In the genomic region with DNA sequence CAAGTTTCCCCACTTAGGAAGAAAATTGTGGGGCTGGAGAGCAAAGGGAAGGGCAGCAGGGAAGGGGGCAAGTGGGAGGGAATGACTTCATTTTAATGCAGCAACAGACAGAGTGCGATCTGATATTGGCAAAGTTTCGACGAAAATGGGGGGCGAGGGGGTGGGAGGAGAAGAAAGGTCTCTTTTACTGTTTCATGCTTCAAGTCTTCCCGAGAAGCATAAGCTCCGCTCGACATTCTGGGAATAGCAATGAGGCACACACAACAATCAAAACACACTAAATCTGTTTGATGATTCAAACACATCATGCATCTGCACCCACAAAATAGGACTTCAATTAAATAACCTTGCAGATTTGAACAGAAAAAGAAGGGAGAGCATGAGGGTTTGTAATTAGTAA, we compare ENCODE assay signal across 22 cellular contexts.
DNase-seq lines count a peak whose midpoint lies in the region; ATAC-seq and TF ChIP-seq lines count a peak whose summit lies in the region.
"Had no signal": no experiment of that assay in that cellular context is flagged by ENCODE, and none has a peak within 500 bp of the region (broad histone marks: within the 10 kb centered on the region; RNA-seq: fewer than 3 reads in every experiment).

No MANE protein-coding gene starts in this region.

- TF ChIP-seq POLR2A in gastroesophageal sphincter (IDR thresholded peaks at IDR 0.05) = no peak

- H3K9me3 Mint-ChIP-seq in GM23338 = no peaks in the 10 kb centered on the region
- H3K9me3 Mint-ChIP-seq in activated CD8-positive, alpha-beta memory T cell treated with anti-CD3 and anti-CD28 coated beads, Interleukin-2, amount 10 ng/mL, durations not matched to agents 7 days and 5 days (ENCODE audit: low read depth) = no peaks in the 10 kb centered on the region
- H3K9me3 Mint-ChIP-seq: activated naive CD8-positive, alpha-beta T cell treated with anti-CD3 and anti-CD28 coated beads for 36 hours; activated T-cell treated with anti-CD3 and anti-CD28 coated beads, Interleukin-2, amount 50 U/mL, for 72 hours; dendritic cell treated with granulocyte-macrophage colony-stimulating factor and Interleukin-4, amounts not matched to agents 40 ng/mL and 50 ng/mL, for 4 days; stimulated activated effector memory CD8-positive, alpha-beta T cell treated with anti-CD3 and anti-CD28 coated beads, Interleukin-12 subunit alpha, Interleukin-12 subunit beta, amount 100 ng/mL, for 72 hours had no signal

- no peaks in the 10 kb centered on the region for H3K9me3 ChIP-seq in gastroesophageal sphincter
- H3K9me3 ChIP-seq: Caco-2, right lobe of liver had no signal

- no peak overlapping the region for H3K4me3 Mint-ChIP-seq in GM23338
- H3K4me3 Mint-ChIP-seq in activated CD8-positive, alpha-beta memory T cell treated with anti-CD3 and anti-CD28 coated beads, Interleukin-2, amount 10 ng/mL, durations not matched to agents 7 days and 5 days = no peak overlapping the region
- H3K4me3 Mint-ChIP-seq: activated naive CD8-positive, alpha-beta T cell treated with anti-CD3 and anti-CD28 coated beads for 36 hours; activated T-cell treated with anti-CD3 and anti-CD28 coated beads, Interleukin-2, amount 50 U/mL, for 72 hours; dendritic cell treated with granulocyte-macrophage colony-stimulating factor and Interleukin-4, amounts not matched to agents 40 ng/mL and 50 ng/mL, for 4 days; stimulated activated effector memory CD8-positive, alpha-beta T cell treated with anti-CD3 and anti-CD28 coated beads, Interleukin-12 subunit alpha, Interleukin-12 subunit beta, amount 100 ng/mL, for 72 hours had no signal

- H4K20me1 ChIP-seq in GM23338 (replicated peaks; ENCODE audit: insufficient read depth) = no peaks in the 10 kb centered on the region

- no peaks in the 10 kb centered on the region for H3K27me3 ChIP-seq in GM23338 (ENCODE audit: insufficient read depth)
- H3K27me3 ChIP-seq in gastroesophageal sphincter = no peaks in the 10 kb centered on the region
- H3K27me3 ChIP-seq: brain microvascular endothelial cell, foreskin keratinocyte, right lobe of liver had no signal

- H3K4me3 ChIP-seq in GM23338 = no peak overlapping the region
- H3K4me3 ChIP-seq in gastroesophageal sphincter = no peak overlapping the region
- H3K4me3 ChIP-seq: right lobe of liver had no signal

- no peak for DNase-seq in GM23338 (ENCODE audit: low spot score)
- DNase-seq in NCI-H774 (lab: John Stamatoyannopoulos, UW) = peak; percentile 39
- peak in 27 of 42 donors; percentile 4 to 68 (median 35) for DNase-seq in head of caudate nucleus
- peak; percentile 76 for DNase-seq in putamen (ENCODE audit: low spot score)
- no peak for DNase-seq in activated CD8-positive, alpha-beta memory T cell treated with anti-CD3 and anti-CD28 coated beads, Interleukin-2, amount 10 ng/mL, durations not matched to agents 7 days and 5 days
- DNase-seq: activated CD4-positive, alpha-beta T cell treated with anti-CD3 and anti-CD28 coated beads for 1 hour; activated CD8-positive, alpha-beta memory T cell treated with anti-CD3 and anti-CD28 coated beads for 24 hours; activated naive CD8-positive, alpha-beta T cell treated with anti-CD3 and anti-CD28 coated beads for 36 hours; activated T-cell treated with anti-CD3 and anti-CD28 coated beads, Interleukin-2, amount 50 U/mL, for 72 hours; brain microvascular endothelial cell; Caco-2; foreskin keratinocyte; NCI-H1694 treated with DMSO at 0.1 percent for 48 hours; right lobe of liver; T1000 had no signal

- no peak for TF ChIP-seq EP300 in gastroesophageal sphincter (IDR thresholded peaks at IDR 0.05)

- CTCF ChIA-PET in activated CD8-positive, alpha-beta memory T cell treated with anti-CD3 and anti-CD28 coated beads, Interleukin-2, amount 10 ng/mL, durations not matched to agents 7 days and 5 days (lab: Charles Lee) = no interaction called here

- H2AFZ ChIP-seq in GM23338 = peak overlapping the region; percentile 92

- H3K4me2 ChIP-seq in GM23338 = peak overlapping the region; percentile 41; the same call in 1 of the 2 replicates

- no peaks in the 10 kb centered on the region for H3K36me3 Mint-ChIP-seq in GM23338 (ENCODE audit: low read depth)
- no peaks in the 10 kb centered on the region for H3K36me3 Mint-ChIP-seq in activated CD8-positive, alpha-beta memory T cell treated with anti-CD3 and anti-CD28 coated beads, Interleukin-2, amount 10 ng/mL, durations not matched to agents 7 days and 5 days
- H3K36me3 Mint-ChIP-seq: activated naive CD8-positive, alpha-beta T cell treated with anti-CD3 and anti-CD28 coated beads for 36 hours; stimulated activated effector memory CD8-positive, alpha-beta T cell treated with anti-CD3 and anti-CD28 coated beads, Interleukin-12 subunit alpha, Interleukin-12 subunit beta, amount 100 ng/mL, for 72 hours had no signal

- H3K4me1 Mint-ChIP-seq in GM23338 = peaks cover 24% of the 10 kb centered on the region
- H3K4me1 Mint-ChIP-seq in activated CD8-positive, alpha-beta memory T cell treated with anti-CD3 and anti-CD28 coated beads, Interleukin-2, amount 10 ng/mL, durations not matched to agents 7 days and 5 days = no peaks in the 10 kb centered on the region
- H3K4me1 Mint-ChIP-seq: activated naive CD8-positive, alpha-beta T cell treated with anti-CD3 and anti-CD28 coated beads for 36 hours; stimulated activated effector memory CD8-positive, alpha-beta T cell treated with anti-CD3 and anti-CD28 coated beads, Interleukin-12 subunit alpha, Interleukin-12 subunit beta, amount 100 ng/mL, for 72 hours had no signal

- WGBS in gastroesophageal sphincter (ENCODE audit: low coverage in 1 of 2), 2 donors = 20 to 45% methylated on average over 6 to 7 of the region's 7 CpGs

- peaks cover 13% of the 10 kb centered on the region for H3K4me1 ChIP-seq in GM23338 (ENCODE audit: insufficient read depth)
- H3K4me1 ChIP-seq in gastroesophageal sphincter = no peaks in the 10 kb centered on the region
- H3K4me1 ChIP-seq: Caco-2, foreskin keratinocyte, right lobe of liver had no signal

- H3K9me2 ChIP-seq in GM23338 (ENCODE audit: insufficient read depth) = 0 out of 2 replicates have a peak, but pooled peaks cover 3% of the 10 kb centered on the region

- H3K36me3 ChIP-seq in GM23338 (ENCODE audit: insufficient read depth) (no peaks in the 10 kb centered on the region), gastroesophageal sphincter (no peaks in the 10 kb centered on the region)
- H3K36me3 ChIP-seq: brain microvascular endothelial cell, right lobe of liver had no signal

- ATAC-seq in GM23338 = no peak
- ATAC-seq in gastroesophageal sphincter = no peak
- no peak for ATAC-seq in activated CD8-positive, alpha-beta memory T cell treated with anti-CD3 and anti-CD28 coated beads, Interleukin-2, amount 10 ng/mL, durations not matched to agents 7 days and 5 days
- ATAC-seq in GM21360 (IDR thresholded peaks at IDR 0.05; ENCODE audit: unreplicated experiment) = no peak
- ATAC-seq: activated T-cell treated with anti-CD3 and anti-CD28 coated beads, Interleukin-2, amount 50 U/mL, for 72 hours; foreskin keratinocyte; HCT116; HepG2; right lobe of liver; stimulated activated effector memory CD8-positive, alpha-beta T cell treated with anti-CD3 and anti-CD28 coated beads, Interleukin-12 subunit alpha, Interleukin-12 subunit beta, amount 100 ng/mL, for 72 hours had no signal

- intact Hi-C loops in head of caudate nucleus (cut with DNase I) = no loop called here

- H3K79me2 ChIP-seq in GM23338 (replicated peaks; ENCODE audit: insufficient read depth) = no peaks in the 10 kb centered on the region

- no peak overlapping the region for H3K27ac ChIP-seq in GM23338 (ENCODE audit: low read depth)
- no peak overlapping the region for H3K27ac ChIP-seq in gastroesophageal sphincter
- H3K27ac ChIP-seq: brain microvascular endothelial cell, epithelial cell of prostate, foreskin keratinocyte, right lobe of liver had no signal

- peaks cover 3% of the 10 kb centered on the region for H3K27me3 Mint-ChIP-seq in GM23338 (ENCODE audit: insufficient read depth, low read depth, poor library complexity)
- no peaks in the 10 kb centered on the region for H3K27me3 Mint-ChIP-seq in activated CD8-positive, alpha-beta memory T cell treated with anti-CD3 and anti-CD28 coated beads, Interleukin-2, amount 10 ng/mL, durations not matched to agents 7 days and 5 days
- H3K27me3 Mint-ChIP-seq: dendritic cell treated with granulocyte-macrophage colony-stimulating factor and Interleukin-4, amounts not matched to agents 40 ng/mL and 50 ng/mL, for 4 days had no signal

- no peak for TF ChIP-seq CTCF in GM23338 (conservative IDR thresholded peaks at IDR 0.05; ENCODE audit: low read depth in 2 of 2)
- TF ChIP-seq CTCF in gastroesophageal sphincter (IDR thresholded peaks at IDR 0.05) = no peak

- H3K27ac Mint-ChIP-seq in GM23338 = peak overlapping the region; percentile 77; the same call in 1 of the 2 replicates
- H3K27ac Mint-ChIP-seq in activated CD8-positive, alpha-beta memory T cell treated with anti-CD3 and anti-CD28 coated beads, Interleukin-2, amount 10 ng/mL, durations not matched to agents 7 days and 5 days = no peak overlapping the region
- H3K27ac Mint-ChIP-seq: activated naive CD8-positive, alpha-beta T cell treated with anti-CD3 and anti-CD28 coated beads for 36 hours; activated T-cell treated with anti-CD3 and anti-CD28 coated beads, Interleukin-2, amount 50 U/mL, for 72 hours; dendritic cell treated with granulocyte-macrophage colony-stimulating factor and Interleukin-4, amounts not matched to agents 40 ng/mL and 50 ng/mL, for 4 days; stimulated activated effector memory CD8-positive, alpha-beta T cell treated with anti-CD3 and anti-CD28 coated beads, Interleukin-12 subunit alpha, Interleukin-12 subunit beta, amount 100 ng/mL, for 72 hours had no signal

- H3F3A ChIP-seq in GM23338 (replicated peaks; ENCODE audit: low read depth) = no peaks in the 10 kb centered on the region

TF ChIP-seq in GM23338, 12 proteins besides CTCF, POLR2A, EP300 and RAD21 (continues in another document):
- no peak for TF ChIP-seq ETS1 (IDR thresholded peaks at IDR 0.05)

Comparison
In these comparisons a context has a peak if more than half of its experiments do, and no peak if none do; other contexts are left out.
1. DNase-seq: peak in NCI-H774 (single experiment), head of caudate nucleus (27 of 42) and putamen (single experiment); none in GM23338 (single experiment) and activated CD8-positive, alpha-beta memory T cell treated with anti-CD3 and anti-CD28 coated beads, Interleukin-2, amount 10 ng/mL, durations not matched to agents 7 days and 5 days (single experiment).